In genomic region chr15:42324308-42324707, GRCh38 we compare ENCODE assay signal across 1 cellular context.
TF ChIP-seq lines count a peak whose summit lies in the region.

No MANE protein-coding gene starts in this region.

TF ChIP-seq in IMR-90, 13 proteins besides CTCF, POLR2A, EP300 and RAD21 (continued from another document):
- TF ChIP-seq, protein P1, sequence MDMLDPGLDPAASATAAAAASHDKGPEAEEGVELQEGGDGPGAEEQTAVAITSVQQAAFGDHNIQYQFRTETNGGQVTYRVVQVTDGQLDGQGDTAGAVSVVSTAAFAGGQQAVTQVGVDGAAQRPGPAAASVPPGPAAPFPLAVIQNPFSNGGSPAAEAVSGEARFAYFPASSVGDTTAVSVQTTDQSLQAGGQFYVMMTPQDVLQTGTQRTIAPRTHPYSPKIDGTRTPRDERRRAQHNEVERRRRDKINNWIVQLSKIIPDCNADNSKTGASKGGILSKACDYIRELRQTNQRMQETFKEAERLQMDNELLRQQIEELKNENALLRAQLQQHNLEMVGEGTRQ (IDR thresholded peaks at IDR 0.05; ENCODE audit: low read depth, low read length): no peak
- TF ChIP-seq BHLHE40 (IDR thresholded peaks at IDR 0.05; ENCODE audit: low read depth, low read length) (no peak), CEBPB (IDR thresholded peaks at IDR 0.05; ENCODE audit: low read depth, low read length) (0 out of 2 replicates have a peak, but pooled peaks have one; percentile 25), RCOR1 (IDR thresholded peaks at IDR 0.05; ENCODE audit: insufficient replicate concordance, low read length) (no peak), SMC3 (IDR thresholded peaks at IDR 0.05; ENCODE audit: low read depth, low read length) (no peak), MXI1 (IDR thresholded peaks at IDR 0.05; ENCODE audit: borderline replicate concordance, low read depth, low read length) (no peak)
